In genomic region chr18:12376034-12376717, GRCh38 we compare ENCODE assay signal across 8 cellular contexts. TPM values are rescaled to one million over a fixed set of nuclear protein-coding genes. Genes with fewer than 3 reads are reported as not detected.
DNase-seq lines count a peak whose midpoint lies in the region; ATAC-seq and TF ChIP-seq lines count a peak whose summit lies in the region.

No MANE protein-coding gene starts in this region.

- peaks cover 56% of the 10 kb centered on the region for H3K4me1 Mint-ChIP-seq in activated CD4-positive, alpha-beta T cell treated with anti-CD3 and anti-CD28 coated beads, Interleukin-2, amount 10 ng/mL, durations not matched to agents 7 days and 5 days

- H3K27ac Mint-ChIP-seq in activated CD4-positive, alpha-beta T cell treated with anti-CD3 and anti-CD28 coated beads, Interleukin-2, amount 10 ng/mL, durations not matched to agents 7 days and 5 days = peak overlapping the region; percentile 96

- peaks cover 40% of the 10 kb centered on the region for H3K36me3 ChIP-seq in DOHH2 (ENCODE audit: control insufficient read depth, low read length)
- no peaks in the 10 kb centered on the region for H3K36me3 ChIP-seq in HUES48 (ENCODE audit: control insufficient read depth, insufficient read depth, low read length)

- no peak for TF ChIP-seq CTCF in DOHH2 (IDR thresholded peaks at IDR 0.05; ENCODE audit: low read depth, low read length, poor library complexity, severe bottlenecking)
- no peak for TF ChIP-seq CTCF in fibroblast of mammary gland (conservative IDR thresholded peaks at IDR 0.05; ENCODE audit: control insufficient read depth, insufficient read depth, low read depth, low read length)
- no peak for TF ChIP-seq CTCF in omental fat pad (IDR thresholded peaks at IDR 0.05)

- peaks cover 24% of the 10 kb centered on the region for H4K20me1 ChIP-seq in DOHH2 (ENCODE audit: control insufficient read depth, insufficient read depth, low read depth, low read length)

- peaks cover 16% of the 10 kb centered on the region for H3K36me3 Mint-ChIP-seq in activated CD4-positive, alpha-beta T cell treated with anti-CD3 and anti-CD28 coated beads, Interleukin-2, amount 10 ng/mL, durations not matched to agents 7 days and 5 days (ENCODE audit: low read depth)

- POLR2A ChIA-PET in activated CD4-positive, alpha-beta T cell treated with anti-CD3 and anti-CD28 coated beads, Interleukin-2, amount 10 ng/mL, durations not matched to agents 7 days and 5 days (lab: Charles Lee) = no interaction called here

- H3K9me2 ChIP-seq in DOHH2 (replicated peaks; ENCODE audit: control insufficient read depth, low read length) = no peaks in the 10 kb centered on the region

- H3K4me1 ChIP-seq in DOHH2 (ENCODE audit: control insufficient read depth, low read length) (peaks cover 39% of the 10 kb centered on the region), HUES48 (ENCODE audit: control insufficient read depth, insufficient read depth, low read length) (peaks cover 21% of the 10 kb centered on the region)

- H3K27me3 Mint-ChIP-seq in activated CD4-positive, alpha-beta T cell treated with anti-CD3 and anti-CD28 coated beads, Interleukin-2, amount 10 ng/mL, durations not matched to agents 7 days and 5 days = peaks cover 2% of the 10 kb centered on the region

- H3K9me3 ChIP-seq in DOHH2 (ENCODE audit: control insufficient read depth, insufficient read depth, low read length) (no peaks in the 10 kb centered on the region), HUES48 (ENCODE audit: control insufficient read depth, insufficient read depth, low read length) (no peaks in the 10 kb centered on the region)

- H3K4me3 Mint-ChIP-seq in activated CD4-positive, alpha-beta T cell treated with anti-CD3 and anti-CD28 coated beads, Interleukin-2, amount 10 ng/mL, durations not matched to agents 7 days and 5 days = peak overlapping the region; percentile 92

- CTCF ChIA-PET in activated CD4-positive, alpha-beta T cell treated with anti-CD3 and anti-CD28 coated beads, Interleukin-2, amount 10 ng/mL, durations not matched to agents 7 days and 5 days (lab: Charles Lee) = interaction anchor here (0.9 to 1.3 kb wide), 3 partner anchors 13 to 261 kb away, joined by 3 read pairs; no protein-coding TSS in a partner anchor

- H3K27me3 ChIP-seq in DOHH2 (ENCODE audit: control insufficient read depth, low read length) (no peaks in the 10 kb centered on the region), HUES48 (ENCODE audit: control insufficient read depth, insufficient read depth, low read length) (no peaks in the 10 kb centered on the region)

- peak overlapping the region; percentile 78 for H3K4me2 ChIP-seq in DOHH2 (ENCODE audit: low read length)

- no peaks in the 10 kb centered on the region for H3K9me3 Mint-ChIP-seq in activated CD4-positive, alpha-beta T cell treated with anti-CD3 and anti-CD28 coated beads, Interleukin-2, amount 10 ng/mL, durations not matched to agents 7 days and 5 days

- no peak for DNase-seq in activated CD4-positive, alpha-beta T cell treated with anti-CD3 and anti-CD28 coated beads, Interleukin-2, amount 10 ng/mL, durations not matched to agents 7 days and 5 days
- DNase-seq in fibroblast of mammary gland (ENCODE audit: low read depth) (peak; percentile 26), omental fat pad (ENCODE audit: low spot score) (peak; percentile 27), dedifferentiated amniotic fluid mesenchymal stem cell (ENCODE audit: extremely low spot score) (no peak), foreskin melanocyte (no peak), cerebellar nuclear complex (lab: John Stamatoyannopoulos, UW) (no peak)

- H3K27ac ChIP-seq in DOHH2 (ENCODE audit: low read depth, low read length) (peak overlapping the region; percentile 76), HUES48 (ENCODE audit: low read depth, low read length) (peak overlapping the region; percentile 97)

- H3K4me3 ChIP-seq in DOHH2 (ENCODE audit: low read length) = peak overlapping the region; percentile 99
- peak overlapping the region; percentile 91 for H3K4me3 ChIP-seq in HUES48 (ENCODE audit: low read depth, low read length)
- peak overlapping the region; percentile 82 for H3K4me3 ChIP-seq in fibroblast of mammary gland (ENCODE audit: control insufficient read depth, low read depth, low read length)

- H3F3A ChIP-seq in DOHH2 (ENCODE audit: control insufficient read depth, insufficient read depth) = no peaks in the 10 kb centered on the region

- peaks cover 58% of the 10 kb centered on the region for H3K79me2 ChIP-seq in DOHH2 (ENCODE audit: control insufficient read depth, low read length)

- H3K9ac ChIP-seq in HUES48 (ENCODE audit: low read depth, low read length) = peak overlapping the region; percentile 94

- no peak for ATAC-seq in omental fat pad (ENCODE audit: low FRiP score)

RNA-seq across cellular contexts. Expression of gene AFG3L2, which starts 0.9 kb away (rescaled TPM):
- 10 to 100 TPM; 35.7 to 36.4 TPM for total RNA-seq in activated CD4-positive, alpha-beta T cell treated with anti-CD3 and anti-CD28 coated beads, Interleukin-2, amount 10 ng/mL, durations not matched to agents 7 days and 5 days
- total RNA-seq in omental fat pad = 10 to 100 TPM; 36.4 to 64.0 (median 40.1) TPM

RNA-seq across cellular contexts. Expression of gene PRELID3A, which starts 31.6 kb away (rescaled TPM):
- total RNA-seq in activated CD4-positive, alpha-beta T cell treated with anti-CD3 and anti-CD28 coated beads, Interleukin-2, amount 10 ng/mL, durations not matched to agents 7 days and 5 days = 1 to 10 TPM; 1.9 to 2.6 TPM
- 1 to 10 TPM; 2.6 to 5.4 (median 4.0) TPM for total RNA-seq in omental fat pad

Comparison
In these comparisons a context has a peak if more than half of its experiments do, and no peak if none do; other contexts are left out.
1. DNase-seq: peak in fibroblast of mammary gland (single experiment) and omental fat pad (single experiment); none in activated CD4-positive, alpha-beta T cell treated with anti-CD3 and anti-CD28 coated beads, Interleukin-2, amount 10 ng/mL, durations not matched to agents 7 days and 5 days (single experiment), dedifferentiated amniotic fluid mesenchymal stem cell (single experiment), foreskin melanocyte (single experiment) and cerebellar nuclear complex (0 of 2).
2. Peak in every context shown above with its lines, with median percentiles within 50 percentile points of each other: H3K4me3 ChIP-seq.